8 cellular contexts compared by ENCODE assay signal in genomic region chr16:25110392-25110947, GRCh38. TPM values are rescaled to one million over a fixed set of nuclear protein-coding genes. Genes with fewer than 3 reads are reported as not detected.
DNase-seq lines count a peak whose midpoint lies in the region; ATAC-seq and TF ChIP-seq lines count a peak whose summit lies in the region.

No MANE protein-coding gene starts in this region.

- H3K27ac ChIP-seq in HUES6 (ENCODE audit: low read depth, low read length), result no peak overlapping the region

- 0 out of 2 replicates have a peak, but pooled peaks cover 13% of the 10 kb centered on the region for H3K36me3 ChIP-seq in HUES6 (ENCODE audit: control insufficient read depth, insufficient read depth, low read length)

- H3K36me3 Mint-ChIP-seq in activated T-helper 1 cell treated with anti-CD3 and anti-CD28 coated beads, Interleukin-12 subunit alpha, Interleukin-12 subunit beta, Interleukin-2, Interleukin-4 antibody, amounts not matched to agents 30 ng/mL and 10 ng/mL and 1 ng/mL, durations not matched to agents 14 hours and 24 hours and 36 hours (ENCODE audit: low read depth), result peaks cover 12% of the 10 kb centered on the region
- peaks cover 0 to 13% (median 4%) of the 10 kb centered on the region in 3 donors for H3K36me3 Mint-ChIP-seq in immature natural killer cell

- no peaks in the 10 kb centered on the region for H3K9me3 ChIP-seq in HUES6 (ENCODE audit: control insufficient read depth, insufficient read depth, low read depth, low read length)

- DNase-seq in AG10803 (ENCODE audit: low read depth) (no peak), immature natural killer cell (no peak)
- DNase-seq in activated T-helper 1 cell treated with anti-CD3 and anti-CD28 coated beads, Interleukin-12 subunit alpha, Interleukin-12 subunit beta, Interleukin-2, Interleukin-4 antibody, amounts not matched to agents 30 ng/mL and 10 ng/mL and 1 ng/mL, durations not matched to agents 14 hours and 24 hours and 36 hours (ENCODE audit: low spot score), result no peak
- peak; percentile 61 for DNase-seq in stimulated activated naive CD8-positive, alpha-beta T cell treated with anti-CD3 and anti-CD28 coated beads, Interleukin-15, Interleukin-2, amounts not matched to agents 100 U/mL and 50 U/mL, for 24 hours

- H3K9ac ChIP-seq in HUES6 (ENCODE audit: low read length), result peak overlapping the region; percentile 45

- peak overlapping the region; percentile 98 for H3K27ac Mint-ChIP-seq in activated T-helper 1 cell treated with anti-CD3 and anti-CD28 coated beads, Interleukin-12 subunit alpha, Interleukin-12 subunit beta, Interleukin-2, Interleukin-4 antibody, amounts not matched to agents 30 ng/mL and 10 ng/mL and 1 ng/mL, durations not matched to agents 14 hours and 24 hours and 36 hours
- peak overlapping the region in 5 of 6 donors; percentile 2 to 98 (median 84) for H3K27ac Mint-ChIP-seq in immature natural killer cell

- peak overlapping the region; percentile 98 for H3K4me3 Mint-ChIP-seq in activated T-helper 1 cell treated with anti-CD3 and anti-CD28 coated beads, Interleukin-12 subunit alpha, Interleukin-12 subunit beta, Interleukin-2, Interleukin-4 antibody, amounts not matched to agents 30 ng/mL and 10 ng/mL and 1 ng/mL, durations not matched to agents 14 hours and 24 hours and 36 hours
- H3K4me3 Mint-ChIP-seq in immature natural killer cell, result peak overlapping the region; percentile 93 to 98 (median 96)

- no peaks in the 10 kb centered on the region for H3K9me3 Mint-ChIP-seq in activated T-helper 1 cell treated with anti-CD3 and anti-CD28 coated beads, Interleukin-12 subunit alpha, Interleukin-12 subunit beta, Interleukin-2, Interleukin-4 antibody, amounts not matched to agents 30 ng/mL and 10 ng/mL and 1 ng/mL, durations not matched to agents 14 hours and 24 hours and 36 hours
- no peaks in the 10 kb centered on the region for H3K9me3 Mint-ChIP-seq in immature natural killer cell

- H3K27me3 ChIP-seq in HUES6 (ENCODE audit: control insufficient read depth, insufficient read depth, low read length), result no peaks in the 10 kb centered on the region

- peak overlapping the region; percentile 95 for H3K4me3 ChIP-seq in AG10803 (ENCODE audit: low read length)
- H3K4me3 ChIP-seq in HUES6 (ENCODE audit: low read depth, low read length), result peak overlapping the region; percentile 95

- intact Hi-C loops in activated T-helper 1 cell treated with anti-CD3 and anti-CD28 coated beads, Interleukin-12 subunit alpha, Interleukin-12 subunit beta, Interleukin-2, Interleukin-4 antibody, amounts not matched to agents 30 ng/mL and 10 ng/mL and 1 ng/mL, durations not matched to agents 14 hours and 24 hours and 36 hours (cut with micrococcal nuclease), result loop anchor here (5.0 kb wide), 4 partner anchors 117 to 1487 kb away; no protein-coding TSS in a partner anchor

- no peak for TF ChIP-seq CTCF in AG10803 (conservative IDR thresholded peaks at IDR 0.05; ENCODE audit: low read length)

- no peak for ATAC-seq in stimulated activated naive CD8-positive, alpha-beta T cell treated with anti-CD3 and anti-CD28 coated beads, Interleukin-15, Interleukin-2, amounts not matched to agents 100 U/mL and 50 U/mL, for 24 hours
- no peak for ATAC-seq in HG02970 (IDR thresholded peaks at IDR 0.05; ENCODE audit: low FRiP score, unreplicated experiment)
- no peak for ATAC-seq in GM21786 (IDR thresholded peaks at IDR 0.05; ENCODE audit: unreplicated experiment)
- ATAC-seq in GM19328 (IDR thresholded peaks at IDR 0.05; ENCODE audit: unreplicated experiment), result no peak

- H3K4me1 Mint-ChIP-seq in activated T-helper 1 cell treated with anti-CD3 and anti-CD28 coated beads, Interleukin-12 subunit alpha, Interleukin-12 subunit beta, Interleukin-2, Interleukin-4 antibody, amounts not matched to agents 30 ng/mL and 10 ng/mL and 1 ng/mL, durations not matched to agents 14 hours and 24 hours and 36 hours (ENCODE audit: low read depth), result peaks cover 67% of the 10 kb centered on the region
- H3K4me1 Mint-ChIP-seq in immature natural killer cell, result peaks cover 56 to 80% of the 10 kb centered on the region in 2 donors

- H3K27me3 Mint-ChIP-seq in activated T-helper 1 cell treated with anti-CD3 and anti-CD28 coated beads, Interleukin-12 subunit alpha, Interleukin-12 subunit beta, Interleukin-2, Interleukin-4 antibody, amounts not matched to agents 30 ng/mL and 10 ng/mL and 1 ng/mL, durations not matched to agents 14 hours and 24 hours and 36 hours (ENCODE audit: insufficient read depth), result peaks cover 1% of the 10 kb centered on the region
- H3K27me3 Mint-ChIP-seq in immature natural killer cell (ENCODE audit: low read depth in 3 of 3), result peaks cover 4 to 7% (median 4%) of the 10 kb centered on the region in 3 donors

- peaks cover 6% of the 10 kb centered on the region for H3K4me1 ChIP-seq in HUES6 (ENCODE audit: control insufficient read depth, insufficient read depth, low read length)

RNA-seq across cellular contexts. Expression of gene LCMT1, which starts 1.1 kb away (rescaled TPM):
- total RNA-seq in activated T-helper 1 cell treated with anti-CD3 and anti-CD28 coated beads, Interleukin-12 subunit alpha, Interleukin-12 subunit beta, Interleukin-2, Interleukin-4 antibody, amounts not matched to agents 30 ng/mL and 10 ng/mL and 1 ng/mL, durations not matched to agents 14 hours and 24 hours and 36 hours, result 39.1 and 40.1 TPM in 2 replicates
- 10 to 100 TPM; 40.0 to 55.1 (median 54.7) TPM for polyA plus RNA-seq in immature natural killer cell
